Comparison of ENCODE assay signal across 11 cellular contexts in the genomic region with DNA sequence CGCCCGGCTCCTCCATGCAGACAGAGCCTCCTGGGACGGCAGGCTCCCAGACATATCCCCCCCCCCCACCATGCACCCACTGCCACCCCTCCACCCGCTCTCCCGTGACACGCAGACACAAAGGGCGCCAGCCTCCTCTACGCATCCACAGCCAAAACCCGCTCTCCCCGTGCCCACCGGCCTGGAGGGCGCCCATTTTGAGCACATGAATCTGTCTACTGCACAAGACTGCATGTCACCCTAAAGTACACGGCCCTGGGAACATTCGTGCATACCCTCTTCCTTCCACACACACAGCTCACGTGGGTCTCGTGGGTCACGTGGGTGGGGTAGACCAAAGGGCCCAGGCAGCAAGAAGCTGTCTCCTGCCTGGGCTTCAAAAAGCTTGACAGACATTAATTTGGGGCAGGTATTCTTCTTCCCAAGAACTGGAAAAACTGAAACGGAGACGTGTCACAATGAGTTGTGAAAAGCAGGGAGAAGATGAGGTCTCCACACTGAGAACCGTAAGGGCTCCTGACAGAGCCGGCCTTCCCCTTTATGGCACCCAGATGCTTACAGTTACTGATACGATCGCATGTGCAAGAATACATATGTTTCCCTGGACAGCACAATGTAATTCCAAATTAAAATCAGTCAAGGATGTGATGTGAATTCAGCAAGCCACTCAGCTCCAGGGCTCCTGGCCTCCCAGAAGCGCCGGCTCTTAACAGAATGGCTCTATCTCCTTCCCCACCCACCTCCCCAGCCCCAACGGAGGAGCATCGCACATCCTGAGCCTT. TPM values are rescaled to one million over a fixed set of nuclear protein-coding genes. Genes with fewer than 3 reads are reported as not detected.
DNase-seq lines count a peak whose midpoint lies in the region; ATAC-seq and TF ChIP-seq lines count a peak whose summit lies in the region.
"Had no signal": no experiment of that assay in that cellular context is flagged by ENCODE, and none has a peak within 500 bp of the region (broad histone marks: within the 10 kb centered on the region; RNA-seq: fewer than 3 reads in every experiment).

No MANE protein-coding gene starts in this region.

- H3K36me3 ChIP-seq in naive thymus-derived CD4-positive, alpha-beta T cell (ENCODE audit: control insufficient read depth in 2 of 3, insufficient read depth in 3 of 3, low read length in 3 of 3) = no peaks in the 10 kb centered on the region
- no peaks in the 10 kb centered on the region for H3K36me3 ChIP-seq in transverse colon
- H3K36me3 ChIP-seq: neutrophil, SJSA1 had no signal

- CTCF ChIA-PET in activated CD4-positive, alpha-beta T cell treated with anti-CD3 and anti-CD28 coated beads for 36 hours (lab: Charles Lee) = interaction anchor here (0.6 to 8.2 kb wide), 10 partner anchors 12 to 584 kb away, joined by 3 to 91 read pairs (median 3); no protein-coding TSS in a partner anchor
- CTCF ChIA-PET in naive thymus-derived CD4-positive, alpha-beta T cell (lab: Charles Lee) = interaction anchor here (0.7 to 7.8 kb wide), 5 partner anchors 16 to 402 kb away, joined by 3 to 73 read pairs (median 4); no protein-coding TSS in a partner anchor

- no peaks in the 10 kb centered on the region for H3K27me3 Mint-ChIP-seq in activated CD4-positive, alpha-beta T cell treated with anti-CD3 and anti-CD28 coated beads for 36 hours
- peaks cover 0 to 22% (median 0%) of the 10 kb centered on the region in 5 donors for H3K27me3 Mint-ChIP-seq in naive thymus-derived CD4-positive, alpha-beta T cell

- POLR2A ChIA-PET in activated CD4-positive, alpha-beta T cell treated with anti-CD3 and anti-CD28 coated beads for 36 hours (lab: Charles Lee) = interaction anchor here (0.7 kb wide), 1 partner anchor 201 kb away, joined by 3 read pairs; no protein-coding TSS in a partner anchor
- POLR2A ChIA-PET in naive thymus-derived CD4-positive, alpha-beta T cell (lab: Charles Lee) = interaction anchor here (1.0 kb wide), 1 partner anchor 9 kb away, joined by 3 read pairs; no protein-coding TSS in a partner anchor

- no peak overlapping the region for H3K27ac Mint-ChIP-seq in activated CD4-positive, alpha-beta T cell treated with anti-CD3 and anti-CD28 coated beads for 36 hours
- peak overlapping the region in 4 of 9 donors; percentile 21 to 63 (median 44) for H3K27ac Mint-ChIP-seq in naive thymus-derived CD4-positive, alpha-beta T cell

- H3K4me1 ChIP-seq in naive thymus-derived CD4-positive, alpha-beta T cell (ENCODE audit: control insufficient read depth in 2 of 2, insufficient read depth in 2 of 2, low read length in 2 of 2) = peaks cover 9 to 27% of the 10 kb centered on the region in 2 donors
- peaks cover 8 to 63% (median 28%) of the 10 kb centered on the region in 4 donors for H3K4me1 ChIP-seq in transverse colon

- H3K9me3 ChIP-seq in naive thymus-derived CD4-positive, alpha-beta T cell (ENCODE audit: control insufficient read depth in 2 of 3, low read length in 3 of 3) = no peaks in the 10 kb centered on the region
- H3K9me3 ChIP-seq in transverse colon = no peaks in the 10 kb centered on the region
- H3K9me3 ChIP-seq: neutrophil, SJSA1 had no signal

- TF ChIP-seq POLR2A in transverse colon (IDR thresholded peaks at IDR 0.05) = no peak

- no peak for TF ChIP-seq EP300 in transverse colon (IDR thresholded peaks at IDR 0.05; ENCODE audit: low read depth)

- H3K36me3 Mint-ChIP-seq in activated CD4-positive, alpha-beta T cell treated with anti-CD3 and anti-CD28 coated beads for 36 hours (ENCODE audit: low read depth) = no peaks in the 10 kb centered on the region
- H3K36me3 Mint-ChIP-seq in naive thymus-derived CD4-positive, alpha-beta T cell = peaks cover 0 to 8% (median 2%) of the 10 kb centered on the region in 5 donors

- TF ChIP-seq CTCF in dorsolateral prefrontal cortex (IDR thresholded peaks at IDR 0.05 in 54 of 56, conservative IDR thresholded peaks at IDR 0.05 in 2 of 56; ENCODE audit: low read depth in 1 of 56, partially characterized antibody in 56 of 56) = peak in 4 of 56 donors; percentile 0 to 14 (median 1)
- TF ChIP-seq CTCF in transverse colon (IDR thresholded peaks at IDR 0.05) = no peak

- in situ Hi-C loops in transverse colon (cut with MboI; ENCODE audit: low pct_ligation_motif_present in 1 of 4, low pct_unique_long_range_greater_than_20kb in 1 of 4, low sequenced_read_pairs in 3 of 4) = loop anchor here (5.0 to 10.0 kb wide), 3 partner anchors 75 to 265 kb away; no protein-coding TSS in a partner anchor

- 68 to 77% methylated on average over 6 to 27 of the region's 27 CpGs for WGBS in transverse colon (ENCODE audit: low coverage in 1 of 2), 2 donors

- intact Hi-C loops in activated CD4-positive, alpha-beta T cell treated with anti-CD3 and anti-CD28 coated beads for 36 hours (cut with DNase I, micrococcal nuclease) = loop anchor here (5.0 to 10.0 kb wide), 5 partner anchors 318 to 1115 kb away; partner anchors contain the start of genes CIPC (in 1 of the 2), ERG28 (in 1 of the 2), NEK9 (in 1 of the 2) and TMED10 (in 1 of the 2)
- intact Hi-C loops in dorsolateral prefrontal cortex (cut with DNase I) (loop anchor here (1.0 to 10.0 kb wide), 4 partner anchors 74 to 405 kb away; partner anchors contain the start of gene FLVCR2 (in 2 of the 2)), transverse colon (cut with DNase I; ENCODE audit: low total_unique reads) (loop anchor here (5.0 kb wide), 1 partner anchor 73 kb away; no protein-coding TSS in a partner anchor)
- intact Hi-C loops in naive thymus-derived CD4-positive, alpha-beta T cell (cut with micrococcal nuclease) = loop anchor here in 1 of 2 donors (10.0 kb wide), 2 partner anchors 685 to 1895 kb away; partner anchors contain the start of genes ALDH6A1 and LIN52

- DNase-seq in activated CD4-positive, alpha-beta T cell treated with anti-CD3 and anti-CD28 coated beads for 36 hours = no peak
- no peak for DNase-seq in activated CD4-positive, alpha-beta T cell treated with anti-CD3 and anti-CD28 coated beads, Interleukin-2, amount 50 U/mL, for 4 hours
- DNase-seq in dorsolateral prefrontal cortex (peak in 8 of 10 donors; percentile 52 to 70 (median 62)), transverse colon (peak; percentile 16), germinal center (ENCODE audit: low spot score) (no peak), DMS53 treated with DMSO at 0.1 percent for 48 hours (lab: John Stamatoyannopoulos, UW; ENCODE audit: unreplicated experiment) (no peak)
- no peak for DNase-seq in naive thymus-derived CD4-positive, alpha-beta T cell
- no peak for DNase-seq in stimulated activated CD4-positive, alpha-beta T cell treated with anti-CD3 and anti-CD28 coated beads, Interleukin-4, amount 100 ng/mL, for 1 hour

- H3K4me3 Mint-ChIP-seq in activated CD4-positive, alpha-beta T cell treated with anti-CD3 and anti-CD28 coated beads for 36 hours = peak overlapping the region; percentile 29
- peak overlapping the region in 8 of 10 donors; percentile 10 to 93 (median 66) for H3K4me3 Mint-ChIP-seq in naive thymus-derived CD4-positive, alpha-beta T cell

- peak overlapping the region in 54 of 59 donors; percentile 6 to 99 (median 96) for H3K27ac ChIP-seq in dorsolateral prefrontal cortex
- H3K27ac ChIP-seq in naive thymus-derived CD4-positive, alpha-beta T cell (ENCODE audit: low read depth, low read length) = no peak overlapping the region
- peak overlapping the region; percentile 92 to 95 (median 92) for H3K27ac ChIP-seq in transverse colon
- H3K27ac ChIP-seq: neutrophil, SJSA1 had no signal

- H3K9me3 Mint-ChIP-seq in activated CD4-positive, alpha-beta T cell treated with anti-CD3 and anti-CD28 coated beads for 36 hours (ENCODE audit: low read depth) = no peaks in the 10 kb centered on the region
- H3K9me3 Mint-ChIP-seq in naive thymus-derived CD4-positive, alpha-beta T cell = peaks cover 0 to 3% (median 0%) of the 10 kb centered on the region in 11 donors
- H3K9me3 Mint-ChIP-seq: activated T-cell treated with anti-CD3 and anti-CD28 coated beads, Interleukin-2, amount 50 U/mL, for 4 hours had no signal

- H3K4me3 ChIP-seq in dorsolateral prefrontal cortex = peak overlapping the region; percentile 14 to 86 (median 78)
- no peak overlapping the region for H3K4me3 ChIP-seq in naive thymus-derived CD4-positive, alpha-beta T cell (ENCODE audit: low read length)
- peak overlapping the region in 2 of 4 donors; percentile 65 to 93 for H3K4me3 ChIP-seq in transverse colon
- H3K4me3 ChIP-seq: SJSA1 had no signal

- H3K27me3 ChIP-seq in dorsolateral prefrontal cortex (no peaks in the 10 kb centered on the region), transverse colon (no peaks in the 10 kb centered on the region)
- H3K27me3 ChIP-seq in naive thymus-derived CD4-positive, alpha-beta T cell (ENCODE audit: control insufficient read depth in 2 of 2, insufficient read depth in 2 of 2, low read length in 2 of 2) = no peaks in the 10 kb centered on the region

- ATAC-seq in activated CD4-positive, alpha-beta T cell treated with anti-CD3 and anti-CD28 coated beads for 36 hours = no peak
- ATAC-seq in naive thymus-derived CD4-positive, alpha-beta T cell = no peak
- ATAC-seq: activated T-cell treated with anti-CD3 and anti-CD28 coated beads, Interleukin-2, amount 50 U/mL, for 4 hours had no signal

- peaks cover 33% of the 10 kb centered on the region for H3K4me1 Mint-ChIP-seq in activated CD4-positive, alpha-beta T cell treated with anti-CD3 and anti-CD28 coated beads for 36 hours
- peaks cover 34 to 47% (median 38%) of the 10 kb centered on the region in 7 donors for H3K4me1 Mint-ChIP-seq in naive thymus-derived CD4-positive, alpha-beta T cell

RNA-seq across cellular contexts. Expression of gene TGFB3, which starts 2.0 kb away (rescaled TPM):
- total RNA-seq in activated CD4-positive, alpha-beta T cell treated with anti-CD3 and anti-CD28 coated beads for 36 hours = 1 to 10 TPM; 4.1 to 4.4 TPM
- total RNA-seq in dorsolateral prefrontal cortex (100 to 1,000 TPM in 13 of 120 experiments, 10 to 100 TPM in 107; 15.5 to 151 (median 45.7) TPM), transverse colon (10 to 100 TPM in 2 of 4 donors, 1 to 10 TPM in 2; 4.4 to 22.5 (median 13.1) TPM)
- total RNA-seq in naive thymus-derived CD4-positive, alpha-beta T cell = 10 to 100 TPM in 3 of 5 experiments, 1 to 10 TPM in 2; 2.2 to 14.3 (median 10.1) TPM
- under 1 TPM in 1 of 2 donors, not detected in 1; 0.58 TPM for polyA plus RNA-seq in naive thymus-derived CD4-positive, alpha-beta T cell

RNA-seq across cellular contexts. Expression of gene IFT43, which starts 5.7 kb away (rescaled TPM):
- 10 to 100 TPM; 10.1 to 12.1 TPM for total RNA-seq in activated CD4-positive, alpha-beta T cell treated with anti-CD3 and anti-CD28 coated beads for 36 hours
- 10 to 100 TPM; 24.1 to 68.0 (median 40.6) TPM for total RNA-seq in dorsolateral prefrontal cortex
- 10 to 100 TPM in 4 of 5 experiments, 1 to 10 TPM in 1; 4.6 to 16.9 (median 15.4) TPM for total RNA-seq in naive thymus-derived CD4-positive, alpha-beta T cell
- 10 to 100 TPM; 13.7 to 19.1 TPM for polyA plus RNA-seq in naive thymus-derived CD4-positive, alpha-beta T cell
- 100 to 1,000 TPM in 1 of 4 donors, 10 to 100 TPM in 3; 24.5 to 412 (median 31.2) TPM for total RNA-seq in transverse colon

Comparison
In these comparisons a context has a peak if more than half of its experiments do, and no peak if none do; other contexts are left out.
1. DNase-seq: peak in dorsolateral prefrontal cortex (8 of 10) and transverse colon (single experiment); none in activated CD4-positive, alpha-beta T cell treated with anti-CD3 and anti-CD28 coated beads for 36 hours (single experiment), activated CD4-positive, alpha-beta T cell treated with anti-CD3 and anti-CD28 coated beads, Interleukin-2, amount 50 U/mL, for 4 hours (0 of 2), naive thymus-derived CD4-positive, alpha-beta T cell (0 of 9), germinal center (single experiment), DMS53 treated with DMSO at 0.1 percent for 48 hours (single experiment) and stimulated activated CD4-positive, alpha-beta T cell treated with anti-CD3 and anti-CD28 coated beads, Interleukin-4, amount 100 ng/mL, for 1 hour (single experiment).